In the genomic region with DNA sequence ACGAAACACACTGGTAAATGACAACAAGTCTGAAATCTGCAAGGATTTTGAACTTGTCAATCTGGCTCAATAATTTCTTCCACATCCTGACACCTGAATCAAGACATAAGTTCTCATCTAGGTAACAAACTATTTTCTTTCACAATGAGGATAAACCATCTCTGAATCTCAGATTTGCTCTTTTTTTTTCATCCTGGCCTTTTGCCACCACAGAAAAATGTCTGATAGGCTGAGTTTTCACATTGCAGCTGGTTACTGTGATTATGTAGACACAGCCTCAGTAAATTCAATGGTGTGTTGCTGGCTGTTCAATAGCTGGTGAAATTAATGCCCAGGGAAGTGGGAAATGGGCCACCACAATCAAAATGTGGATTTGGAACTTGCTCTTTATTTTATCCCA, we compare ENCODE assay signal across 1 cellular context.
TF ChIP-seq lines count a peak whose summit lies in the region.

No MANE protein-coding gene starts in this region.

TF ChIP-seq in HCT116, 20 proteins besides CTCF, POLR2A, EP300 and RAD21:
- TF ChIP-seq, protein P1, sequence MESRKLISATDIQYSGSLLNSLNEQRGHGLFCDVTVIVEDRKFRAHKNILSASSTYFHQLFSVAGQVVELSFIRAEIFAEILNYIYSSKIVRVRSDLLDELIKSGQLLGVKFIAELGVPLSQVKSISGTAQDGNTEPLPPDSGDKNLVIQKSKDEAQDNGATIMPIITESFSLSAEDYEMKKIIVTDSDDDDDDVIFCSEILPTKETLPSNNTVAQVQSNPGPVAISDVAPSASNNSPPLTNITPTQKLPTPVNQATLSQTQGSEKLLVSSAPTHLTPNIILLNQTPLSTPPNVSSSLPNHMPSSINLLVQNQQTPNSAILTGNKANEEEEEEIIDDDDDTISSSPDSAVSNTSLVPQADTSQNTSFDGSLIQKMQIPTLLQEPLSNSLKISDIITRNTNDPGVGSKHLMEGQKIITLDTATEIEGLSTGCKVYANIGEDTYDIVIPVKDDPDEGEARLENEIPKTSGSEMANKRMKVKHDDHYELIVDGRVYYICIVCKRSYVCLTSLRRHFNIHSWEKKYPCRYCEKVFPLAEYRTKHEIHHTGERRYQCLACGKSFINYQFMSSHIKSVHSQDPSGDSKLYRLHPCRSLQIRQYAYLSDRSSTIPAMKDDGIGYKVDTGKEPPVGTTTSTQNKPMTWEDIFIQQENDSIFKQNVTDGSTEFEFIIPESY (IDR thresholded peaks at IDR 0.05; ENCODE audit: extremely low read depth, insufficient replicate concordance, low read length): no peak
- TF ChIP-seq ZNF274 (IDR thresholded peaks at IDR 0.05; ENCODE audit: low read depth, low read length) (no peak), FOSL1 (IDR thresholded peaks at IDR 0.05; ENCODE audit: low read depth) (no peak), SP1 (IDR thresholded peaks at IDR 0.05; ENCODE audit: low read depth) (no peak), EZH2 (IDR thresholded peaks at IDR 0.05) (no peak)
- TF ChIP-seq, protein P2, sequence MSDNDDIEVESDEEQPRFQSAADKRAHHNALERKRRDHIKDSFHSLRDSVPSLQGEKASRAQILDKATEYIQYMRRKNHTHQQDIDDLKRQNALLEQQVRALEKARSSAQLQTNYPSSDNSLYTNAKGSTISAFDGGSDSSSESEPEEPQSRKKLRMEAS (IDR thresholded peaks at IDR 0.05): no peak
